ENCODE assay signal across 13 cellular contexts in genomic region chr9:69157751-69158466, GRCh38. TPM values are rescaled to one million over a fixed set of nuclear protein-coding genes. Genes with fewer than 3 reads are reported as not detected.
DNase-seq lines count a peak whose midpoint lies in the region; ATAC-seq and TF ChIP-seq lines count a peak whose summit lies in the region.
"Had no signal": no experiment of that assay in that cellular context is flagged by ENCODE, and none has a peak within 500 bp of the region (broad histone marks: within the 10 kb centered on the region; RNA-seq: fewer than 3 reads in every experiment).

No MANE protein-coding gene starts in this region.

- H3K4me3 Mint-ChIP-seq in CD8-positive, alpha-beta T cell, result no peak overlapping the region
- no peak overlapping the region for H3K4me3 Mint-ChIP-seq in activated naive CD8-positive, alpha-beta T cell treated with anti-CD3 and anti-CD28 coated beads, Interleukin-2, amount 50 U/mL, for 24 hours
- H3K4me3 Mint-ChIP-seq: nephron progenitor cell had no signal

- no peak overlapping the region for H3K27ac ChIP-seq in 22Rv1
- no peak overlapping the region for H3K27ac ChIP-seq in fibroblast of lung (ENCODE audit: insufficient read depth, low read length)
- no peak overlapping the region for H3K27ac ChIP-seq in CD8-positive, alpha-beta T cell (ENCODE audit: low read depth, low read length)
- H3K27ac ChIP-seq: transverse colon had no signal

- ATAC-seq in CD8-positive, alpha-beta T cell, result no peak
- no peak for ATAC-seq in activated naive CD8-positive, alpha-beta T cell treated with anti-CD3 and anti-CD28 coated beads, Interleukin-2, amount 50 U/mL, for 24 hours

- intact Hi-C loops in CD8-positive, alpha-beta T cell (cut with DNase I, micrococcal nuclease), result no loop called here

- H3K4me1 Mint-ChIP-seq in CD8-positive, alpha-beta T cell (ENCODE audit: low read depth), result no peaks in the 10 kb centered on the region
- no peaks in the 10 kb centered on the region for H3K4me1 Mint-ChIP-seq in activated naive CD8-positive, alpha-beta T cell treated with anti-CD3 and anti-CD28 coated beads, Interleukin-2, amount 50 U/mL, for 24 hours

- no peaks in the 10 kb centered on the region for H3K27me3 ChIP-seq in fibroblast of lung (ENCODE audit: control insufficient read depth, insufficient read depth, low read length)
- no peaks in the 10 kb centered on the region for H3K27me3 ChIP-seq in CD8-positive, alpha-beta T cell (ENCODE audit: insufficient read depth, low read length)
- H3K27me3 ChIP-seq: transverse colon had no signal

- POLR2A ChIA-PET in CD8-positive, alpha-beta T cell (lab: Charles Lee), result no interaction called here

- H3K9me3 Mint-ChIP-seq in CD8-positive, alpha-beta T cell, result no peaks in the 10 kb centered on the region
- H3K9me3 Mint-ChIP-seq in activated naive CD8-positive, alpha-beta T cell treated with anti-CD3 and anti-CD28 coated beads, Interleukin-2, amount 50 U/mL, for 24 hours, result no peaks in the 10 kb centered on the region

- peaks cover 2% of the 10 kb centered on the region for H3K36me3 Mint-ChIP-seq in CD8-positive, alpha-beta T cell
- no peaks in the 10 kb centered on the region for H3K36me3 Mint-ChIP-seq in activated naive CD8-positive, alpha-beta T cell treated with anti-CD3 and anti-CD28 coated beads, Interleukin-2, amount 50 U/mL, for 24 hours (ENCODE audit: low read depth)

- H3K9me3 ChIP-seq in fibroblast of lung (ENCODE audit: control insufficient read depth, insufficient read depth, low read depth, low read length), result no peaks in the 10 kb centered on the region
- H3K9me3 ChIP-seq in CD8-positive, alpha-beta T cell (ENCODE audit: low read length), result no peaks in the 10 kb centered on the region
- H3K9me3 ChIP-seq: transverse colon had no signal

- DNase-seq in EH (ENCODE audit: low read depth) (peak; percentile 80), RPMI8226 (peak; percentile 29), fibroblast of lung (ENCODE audit: low read depth in 2 of 2) (peak in 1 of 2 donors; percentile 91), NCI-H446 treated with DMSO at 0.1 percent for 48 hours (lab: John Stamatoyannopoulos, UW) (no peak), NCI-H146 (lab: John Stamatoyannopoulos, UW) (no peak)
- no peak for DNase-seq in CD8-positive, alpha-beta T cell
- DNase-seq in activated naive CD8-positive, alpha-beta T cell treated with anti-CD3 and anti-CD28 coated beads, Interleukin-2, amount 50 U/mL, for 24 hours, result no peak
- DNase-seq: activated CD4-positive, alpha-beta T cell treated with anti-CD3 and anti-CD28 coated beads for 1 hour; DMS79 treated with DMSO at 0.1 percent for 48 hours; Kasumi-1; nephron progenitor cell; transverse colon had no signal

- no peak overlapping the region for H3K4me3 ChIP-seq in fibroblast of lung (replicated peaks in 1 of 4; ENCODE audit: control extremely low read depth in 1 of 4, insufficient read depth in 1 of 4, low read depth in 3 of 4, low read length in 4 of 4)
- no peak overlapping the region for H3K4me3 ChIP-seq in CD8-positive, alpha-beta T cell (ENCODE audit: low read depth, low read length)
- H3K4me3 ChIP-seq: transverse colon had no signal

- H3K9ac ChIP-seq in fibroblast of lung (ENCODE audit: insufficient read depth, low read length), result no peak overlapping the region

- no peak overlapping the region for H2AFZ ChIP-seq in fibroblast of lung (ENCODE audit: low read length)

- TF ChIP-seq CTCF in 22Rv1 (IDR thresholded peaks at IDR 0.05) (peak; percentile 74), fibroblast of lung (conservative IDR thresholded peaks at IDR 0.05 in 1 of 2, IDR thresholded peaks at IDR 0.05 in 1 of 2; ENCODE audit: low read depth in 1 of 2, low read length in 2 of 2) (peak; percentile 8 to 25)
- no peak for TF ChIP-seq CTCF in CD8-positive, alpha-beta T cell (IDR thresholded peaks at IDR 0.05)

- H3K27me3 Mint-ChIP-seq in CD8-positive, alpha-beta T cell (ENCODE audit: low read depth), result no peaks in the 10 kb centered on the region
- no peaks in the 10 kb centered on the region for H3K27me3 Mint-ChIP-seq in activated naive CD8-positive, alpha-beta T cell treated with anti-CD3 and anti-CD28 coated beads, Interleukin-2, amount 50 U/mL, for 24 hours

- no peaks in the 10 kb centered on the region for H3K4me1 ChIP-seq in fibroblast of lung (ENCODE audit: control insufficient read depth, extremely low read depth, insufficient read depth, low read length)
- no peaks in the 10 kb centered on the region for H3K4me1 ChIP-seq in CD8-positive, alpha-beta T cell (ENCODE audit: insufficient read depth, low read length)
- H3K4me1 ChIP-seq: transverse colon had no signal

- no peak overlapping the region for H3K27ac Mint-ChIP-seq in CD8-positive, alpha-beta T cell
- H3K27ac Mint-ChIP-seq in activated naive CD8-positive, alpha-beta T cell treated with anti-CD3 and anti-CD28 coated beads, Interleukin-2, amount 50 U/mL, for 24 hours, result no peak overlapping the region
- H3K27ac Mint-ChIP-seq: nephron progenitor cell had no signal

- no peaks in the 10 kb centered on the region for H3K36me3 ChIP-seq in fibroblast of lung (ENCODE audit: control insufficient read depth, insufficient read depth, low read length)
- no peaks in the 10 kb centered on the region for H3K36me3 ChIP-seq in CD8-positive, alpha-beta T cell (ENCODE audit: insufficient read depth, low read length)
- H3K36me3 ChIP-seq: transverse colon had no signal

- no peaks in the 10 kb centered on the region for H4K20me1 ChIP-seq in fibroblast of lung (ENCODE audit: control insufficient read depth, extremely low read depth, insufficient read depth, low read length)

- H3K4me2 ChIP-seq in fibroblast of lung (ENCODE audit: extremely low read depth, insufficient read depth, low read length), result no peak overlapping the region

- CTCF ChIA-PET in CD8-positive, alpha-beta T cell (lab: Charles Lee), result no interaction called here

- no peaks in the 10 kb centered on the region for H3K79me2 ChIP-seq in fibroblast of lung (ENCODE audit: control insufficient read depth, insufficient read depth, low read length)

RNA-seq across cellular contexts. Expression of gene TJP2, which starts 16.2 kb away (rescaled TPM):
- 36.5 and 41.1 TPM in 2 replicates for total RNA-seq in fibroblast of lung
- 25.9 and 40.8 TPM in 2 replicates for polyA plus RNA-seq in fibroblast of lung
- polyA plus RNA-seq in fibroblast of lung (2012), result 26.6 and 39.2 TPM in 2 replicates
- polyA minus RNA-seq in fibroblast of lung (ENCODE audit: low replicate concordance), result 26.9 and 32.4 TPM in 2 replicates
- 1 to 10 TPM; 3.2 to 3.9 TPM for total RNA-seq in CD8-positive, alpha-beta T cell

Comparison
In these comparisons a context has a peak if more than half of its experiments do, and no peak if none do; other contexts are left out.
1. DNase-seq: peak in EH (single experiment) and RPMI8226 (single experiment); none in CD8-positive, alpha-beta T cell (0 of 7), NCI-H446 treated with DMSO at 0.1 percent for 48 hours (single experiment), activated naive CD8-positive, alpha-beta T cell treated with anti-CD3 and anti-CD28 coated beads, Interleukin-2, amount 50 U/mL, for 24 hours (single experiment) and NCI-H146 (single experiment).